Comparison of ENCODE assay signal across 11 cellular contexts in the genomic region with DNA sequence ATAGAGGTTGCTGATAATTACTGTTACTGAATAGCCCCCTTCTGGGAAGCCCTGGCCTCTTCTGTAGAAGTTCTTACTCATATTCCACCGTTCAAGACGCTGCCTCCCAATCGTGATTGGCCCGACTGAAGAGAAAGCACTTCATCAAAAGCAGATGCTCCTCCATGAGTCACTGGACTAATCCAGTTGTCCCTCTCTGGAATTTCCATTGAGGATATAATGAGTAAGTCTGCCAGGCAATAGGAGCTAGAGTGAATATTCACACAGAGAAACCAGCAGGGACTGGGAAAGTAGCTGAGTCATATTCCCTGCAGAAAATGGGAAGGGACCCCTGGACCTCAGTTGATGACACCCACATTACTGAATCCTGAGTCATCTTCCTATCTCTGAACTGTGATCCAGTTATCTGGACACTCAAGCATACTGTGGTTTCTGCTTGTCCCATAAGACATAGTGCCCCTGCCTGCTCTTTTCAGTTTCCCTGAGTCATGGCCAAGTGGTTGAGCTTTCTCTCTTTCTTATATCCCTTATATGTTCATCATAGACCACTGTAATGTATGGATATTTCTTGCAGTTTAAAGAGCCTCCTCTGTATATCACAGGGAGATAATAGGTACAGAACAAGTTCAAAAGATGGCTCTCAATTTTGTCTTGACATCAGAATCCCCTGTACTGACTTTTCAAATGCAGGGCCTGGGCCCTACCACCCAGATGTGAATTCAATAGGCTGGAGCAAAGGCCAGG.
DNase-seq lines count a peak whose midpoint lies in the region; ATAC-seq, FAIRE-seq and TF ChIP-seq lines count a peak whose summit lies in the region.
"Had no signal": no experiment of that assay in that cellular context is flagged by ENCODE, and none has a peak within 500 bp of the region (broad histone marks: within the 10 kb centered on the region; RNA-seq: fewer than 3 reads in every experiment).

No MANE protein-coding gene starts in this region.

- peak overlapping the region; percentile 82 for H3K27ac ChIP-seq in K562 (ENCODE audit: extremely low read depth, low read depth, low read length)
- no peak overlapping the region for H3K27ac ChIP-seq in left lung

- intact Hi-C loops in K562 (cut with micrococcal nuclease) (loop anchor here (1.0 kb wide), 1 partner anchor 21 kb away; no protein-coding TSS in a partner anchor), left lung (cut with DNase I) (no loop called here)

- H3K27ac Mint-ChIP-seq in activated naive CD4-positive, alpha-beta T cell treated with anti-CD3 and anti-CD28 coated beads, Interleukin-2, amount 50 U/mL, for 72 hours, result no peak overlapping the region
- H3K27ac Mint-ChIP-seq: nephron had no signal

- H3K79me2 ChIP-seq in K562 (ENCODE audit: control insufficient read depth, insufficient read depth, low read length), result no peaks in the 10 kb centered on the region

- no peaks in the 10 kb centered on the region for H3K36me3 Mint-ChIP-seq in activated naive CD4-positive, alpha-beta T cell treated with anti-CD3 and anti-CD28 coated beads, Interleukin-2, amount 50 U/mL, for 72 hours

- H3K9me3 ChIP-seq in K562 (replicated peaks; ENCODE audit: control insufficient read depth, insufficient read depth, low read depth, low read length), result no peaks in the 10 kb centered on the region
- H3K9me3 ChIP-seq in left lung, result no peaks in the 10 kb centered on the region

- peak overlapping the region; percentile 68 for H3K4me2 ChIP-seq in K562 (ENCODE audit: insufficient read depth, low read length)

- H3K9me1 ChIP-seq in K562 (ENCODE audit: control insufficient read depth, insufficient read depth, low read length), result no peaks in the 10 kb centered on the region

- TF ChIP-seq RAD21 in K562 (CRISPR knock-in tag; conservative IDR thresholded peaks at IDR 0.05 in 1 of 2, IDR thresholded peaks at IDR 0.05 in 1 of 2), result no peak; a peak in 1 of 4 replicates

- TF ChIP-seq EP300 in K562 (IDR thresholded peaks at IDR 0.05; ENCODE audit: low read length), result peak; percentile 98

- H3K4me3 ChIP-seq in K562 (peak overlapping the region; percentile 12; the same call in 1 of the 2 replicates), left lung (no peak overlapping the region)

- ATAC-seq in K562 (peak; percentile 97), left lung (peak; percentile 66), GM19467 (IDR thresholded peaks at IDR 0.05; ENCODE audit: unreplicated experiment) (no peak)
- no peak for ATAC-seq in activated naive CD4-positive, alpha-beta T cell treated with anti-CD3 and anti-CD28 coated beads, Interleukin-2, amount 50 U/mL, for 72 hours

- H3K27me3 ChIP-seq in K562 (ENCODE audit: control insufficient read depth in 2 of 2, insufficient read depth in 2 of 2, low read length in 2 of 2) (no peaks in the 10 kb centered on the region), left lung (no peaks in the 10 kb centered on the region)

- DNase-seq in AG20443 (ENCODE audit: low spot score) (peak; percentile 90), M059J (ENCODE audit: low read depth) (peak; percentile 100), K562 (ENCODE audit: extremely low read depth in 1 of 4, low spot score in 3 of 4) (peak; percentile 75 to 94 (median 82)), left lung (no peak), medulla oblongata (ENCODE audit: extremely low spot score) (no peak)
- DNase-seq in effector CD4-positive, alpha-beta T cell, result no peak
- DNase-seq in activated naive CD4-positive, alpha-beta T cell treated with anti-CD3 and anti-CD28 coated beads, Interleukin-2, amount 50 U/mL, for 72 hours (ENCODE audit: low spot score in 2 of 2), result no peak
- DNase-seq: KG1 had no signal

- H3K36me3 ChIP-seq in K562 (ENCODE audit: control insufficient read depth, insufficient read depth, low read length) (no peaks in the 10 kb centered on the region), left lung (no peaks in the 10 kb centered on the region)

- H3K4me1 ChIP-seq in K562 (replicated peaks in 1 of 2; ENCODE audit: control insufficient read depth in 2 of 2, insufficient read depth in 2 of 2, low read length in 2 of 2) (peaks cover 13 to 47% of the 10 kb centered on the region in 2 experiments), left lung (no peaks in the 10 kb centered on the region)

- BruUV-seq in K562 (replicated peaks; lab: Mats Ljungman, UMichigan), result no TSS peak

- no peaks in the 10 kb centered on the region for H4K20me1 ChIP-seq in K562 (replicated peaks; ENCODE audit: control insufficient read depth, insufficient read depth, low read length)

- peak overlapping the region in 1 of 2 experiments; percentile 54; a peak in 2 of 4 replicates for H3K9ac ChIP-seq in K562 (ENCODE audit: insufficient read depth in 1 of 2, low read depth in 2 of 2, low read length in 2 of 2)

- WGBS in K562 (ENCODE audit: insufficient coverage, low coverage, missing lambda C conversion rate), result 2% methylated on average over 4 of the region's 4 CpGs

- in situ Hi-C loops in K562 (cut with MboI), result no loop called here

- TF ChIP-seq POLR2A in K562 (conservative IDR thresholded peaks at IDR 0.05), result no peak

- H2AFZ ChIP-seq in K562 (ENCODE audit: low read depth, low read length), result peak overlapping the region; percentile 86

- POLR2A ChIA-PET in K562 (lab: Yijun Ruan, JAX), result interaction anchor here (0.6 to 1.0 kb wide), 3 partner anchors 8 to 21 kb away, joined by 3 read pairs; no protein-coding TSS in a partner anchor

- TF ChIP-seq CTCF in K562 (IDR thresholded peaks at IDR 0.05 in 2 of 3, conservative IDR thresholded peaks at IDR 0.05 in 1 of 3; ENCODE audit: insufficient read depth in 2 of 3, low read depth in 1 of 3, low read length in 3 of 3) (no peak; a peak in 1 of 6 replicates), left lung (IDR thresholded peaks at IDR 0.05) (no peak)

- H3K9me3 Mint-ChIP-seq in activated naive CD4-positive, alpha-beta T cell treated with anti-CD3 and anti-CD28 coated beads, Interleukin-2, amount 50 U/mL, for 72 hours, result no peaks in the 10 kb centered on the region

- CTCF ChIA-PET in K562 (lab: Yijun Ruan, JAX; ENCODE audit: low intra/inter-chr PET ratio), result no interaction called here

- FAIRE-seq in K562 (lab: Jason Lieb, UNC), result peak; percentile 99
- FAIRE-seq: colon had no signal

TF ChIP-seq in K562, 482 proteins besides CTCF, POLR2A, EP300 and RAD21 (continues in another document):
- TF ChIP-seq BACH1 (tag; IDR thresholded peaks at IDR 0.05) (peak; percentile 99), CREBBP (IDR thresholded peaks at IDR 0.05; ENCODE audit: low read depth, low read length) (no peak), BRD4 (IDR thresholded peaks at IDR 0.05) (no peak), MYNN (IDR thresholded peaks at IDR 0.05) (0 out of 2 replicates have a peak, but pooled peaks have one; percentile 44), MYNN (CRISPR knock-in tag; IDR thresholded peaks at IDR 0.05) (no peak), SMARCA5 (IDR thresholded peaks at IDR 0.05) (no peak), ZNF431 (CRISPR knock-in tag; IDR thresholded peaks at IDR 0.05) (no peak), L3MBTL2 (IDR thresholded peaks at IDR 0.05) (0 out of 2 replicates have a peak, but pooled peaks have one; percentile 42), EWSR1 (IDR thresholded peaks at IDR 0.05; ENCODE audit: borderline replicate concordance, low read depth, partially characterized antibody) (no peak)

Comparison
In these comparisons a context has a peak if more than half of its experiments do, and no peak if none do; other contexts are left out.
1. DNase-seq: peak in AG20443 (single experiment), M059J (single experiment) and K562 (4 of 4); none in left lung (0 of 2), effector CD4-positive, alpha-beta T cell (single experiment), medulla oblongata (single experiment) and activated naive CD4-positive, alpha-beta T cell treated with anti-CD3 and anti-CD28 coated beads, Interleukin-2, amount 50 U/mL, for 72 hours (0 of 2).
2. ATAC-seq: peak in K562 (single experiment) and left lung (single experiment); none in GM19467 (single experiment) and activated naive CD4-positive, alpha-beta T cell treated with anti-CD3 and anti-CD28 coated beads, Interleukin-2, amount 50 U/mL, for 72 hours (0 of 2).